24 cellular contexts compared by ENCODE assay signal in the genomic region with DNA sequence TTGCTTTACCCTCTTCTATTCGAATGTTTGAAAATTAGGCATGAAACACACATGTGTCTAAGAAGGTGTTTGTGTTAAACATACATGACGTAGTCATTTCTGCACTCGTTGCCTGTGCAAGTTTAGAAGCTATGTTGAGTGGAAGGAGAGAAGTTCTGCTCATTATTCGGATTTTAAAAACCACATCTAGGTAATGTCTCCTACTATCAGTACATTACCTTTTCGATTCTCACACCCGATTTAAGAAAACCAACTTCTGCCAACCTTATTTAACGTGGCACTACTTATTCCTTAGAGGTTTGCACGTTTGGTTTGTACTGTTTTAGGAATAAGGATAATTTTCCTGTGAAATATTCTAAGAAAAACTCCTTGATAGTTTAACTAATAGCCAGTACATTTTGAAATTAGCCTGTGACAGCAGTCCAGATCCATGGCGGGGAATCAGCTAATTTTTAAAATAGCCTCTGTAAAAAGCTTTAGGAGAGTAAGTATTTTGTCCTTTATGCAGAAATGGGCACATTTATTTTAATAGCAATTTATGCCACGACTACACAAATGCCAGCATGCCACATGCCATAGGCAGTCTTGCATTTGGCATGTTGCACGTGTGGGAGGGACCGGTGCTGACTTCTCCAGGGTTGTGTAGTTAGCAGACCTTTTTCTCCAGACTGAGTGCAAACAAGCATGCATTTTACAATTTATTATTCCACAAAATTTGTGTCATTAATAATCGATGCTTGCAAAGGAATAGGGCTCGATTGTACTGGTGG. TPM values are rescaled to one million over a fixed set of nuclear protein-coding genes. Genes with fewer than 3 reads are reported as not detected.
DNase-seq lines count a peak whose midpoint lies in the region; ATAC-seq and TF ChIP-seq lines count a peak whose summit lies in the region.
"Had no signal": no experiment of that assay in that cellular context is flagged by ENCODE, and none has a peak within 500 bp of the region (broad histone marks: within the 10 kb centered on the region; RNA-seq: fewer than 3 reads in every experiment).

No MANE protein-coding gene starts in this region.

- in situ Hi-C loops in astrocyte of the cerebellum (cut with HindIII; ENCODE audit: low sequenced_read_pairs), result no loop called here

- no peak overlapping the region for H2BK5ac ChIP-seq in H9 (ENCODE audit: insufficient read length, low read length)

- peaks cover 2% of the 10 kb centered on the region for H4K20me1 ChIP-seq in H9 (ENCODE audit: control insufficient read depth, insufficient read depth, insufficient read length)

- TF ChIP-seq CTCF in H9 (conservative IDR thresholded peaks at IDR 0.05), result no peak
- no peak for TF ChIP-seq CTCF in astrocyte of the cerebellum (IDR thresholded peaks at IDR 0.05; ENCODE audit: low read depth, low read length, missing control alignments)
- no peak for TF ChIP-seq CTCF in psoas muscle (IDR thresholded peaks at IDR 0.05)

- peak overlapping the region; percentile 9 for H3K4me3 ChIP-seq in astrocyte of the cerebellum (ENCODE audit: low read depth, low read length)
- peak overlapping the region; percentile 52 for H3K4me3 ChIP-seq in iPS-20b (ENCODE audit: low read length)
- H3K4me3 ChIP-seq in psoas muscle, result peak overlapping the region; percentile 78
- H3K4me3 ChIP-seq: K562, SJCRH30 had no signal

- no peak overlapping the region for H3K27ac Mint-ChIP-seq in H9
- H3K27ac Mint-ChIP-seq: activated B cell treated with CpG ODN at 0.5 μM for 24 hours; activated CD8-positive, alpha-beta T cell treated with anti-CD3 and anti-CD28 coated beads, Interleukin-2, amount 10 ng/mL, durations not matched to agents 7 days and 5 days; activated T-cell treated with anti-CD3 and anti-CD28 coated beads, Interleukin-2, amount 50 U/mL, for 72 hours; memory B cell; natural killer cell had no signal

- no peak for ATAC-seq in psoas muscle
- ATAC-seq in GM21786 (IDR thresholded peaks at IDR 0.05; ENCODE audit: unreplicated experiment), result no peak
- ATAC-seq: activated CD8-positive, alpha-beta T cell treated with anti-CD3 and anti-CD28 coated beads, Interleukin-2, amount 10 ng/mL, durations not matched to agents 7 days and 5 days; activated T-cell treated with anti-CD3 and anti-CD28 coated beads, Interleukin-2, amount 50 U/mL, for 72 hours; K562; natural killer cell had no signal

- H3K9me3 ChIP-seq in H9 (ENCODE audit: control insufficient read depth, low read depth, low read length) (no peaks in the 10 kb centered on the region), iPS-20b (ENCODE audit: insufficient read depth, low read depth, low read length) (peaks cover 8% of the 10 kb centered on the region; the same call in 1 of the 2 replicates), psoas muscle (no peaks in the 10 kb centered on the region)
- H3K9me3 ChIP-seq: SJCRH30 had no signal

- peaks cover 92% of the 10 kb centered on the region for H3K27me3 Mint-ChIP-seq in H9 (ENCODE audit: low read depth)

- DNase-seq in H9, result no peak
- no peak for DNase-seq in astrocyte of the cerebellum (ENCODE audit: low read depth)
- peak in 1 of 2 donors; percentile 21 for DNase-seq in psoas muscle
- no peak for DNase-seq in HK-2 (ENCODE audit: unreplicated experiment)
- no peak for DNase-seq in HuH-7 (ENCODE audit: low spot score)
- DNase-seq in cerebellar cortex (ENCODE audit: low spot score), result no peak
- DNase-seq: activated B cell treated with CpG ODN at 0.5 μM for 24 hours; activated CD8-positive, alpha-beta T cell treated with anti-CD3 and anti-CD28 coated beads, Interleukin-2, amount 10 ng/mL, durations not matched to agents 7 days and 5 days; activated T-cell treated with anti-CD3 and anti-CD28 coated beads, Interleukin-2, amount 50 U/mL, for 72 hours; cerebellar nuclear complex; EL; foreskin melanocyte; natural killer cell; NCI-H1092 treated with DMSO at 0.1 percent for 48 hours; NCI-H69; OCI-M1; SJCRH30; stimulated activated CD4-positive, alpha-beta T cell treated with anti-CD3 and anti-CD28 coated beads, Interleukin-15, amount 100 ng/mL, for 24 hours; stimulated activated naive CD4-positive, alpha-beta T cell treated with Interleukin-2 at 50 U/mL for 16 hours had no signal

- H3K27ac ChIP-seq in H9 (ENCODE audit: insufficient read length, low read depth, low read length), result no peak overlapping the region
- H3K27ac ChIP-seq in iPS-20b (ENCODE audit: low read length), result no peak overlapping the region
- no peak overlapping the region for H3K27ac ChIP-seq in psoas muscle
- H3K27ac ChIP-seq: SJCRH30 had no signal

- no peaks in the 10 kb centered on the region for H3K36me3 Mint-ChIP-seq in H9 (ENCODE audit: insufficient read depth in 1 of 3, low read depth in 3 of 3)
- H3K36me3 Mint-ChIP-seq: memory B cell, natural killer cell had no signal

- no peak overlapping the region for H2BK12ac ChIP-seq in H9 (ENCODE audit: insufficient read length, low read depth, low read length)

- H4K8ac ChIP-seq in H9 (replicated peaks; ENCODE audit: insufficient read length, low read depth, low read length), result no peak overlapping the region

- no peak overlapping the region for H3K4ac ChIP-seq in H9 (ENCODE audit: low read depth, low read length)

- peaks cover 6% of the 10 kb centered on the region for H3K23me2 ChIP-seq in H9 (ENCODE audit: insufficient read length, low read depth, low read length, poor library complexity, severe bottlenecking)

- no peak overlapping the region for H2BK120ac ChIP-seq in H9 (ENCODE audit: low read depth, low read length, poor library complexity, severe bottlenecking)

- peak overlapping the region; percentile 19 for H3K4me2 ChIP-seq in H9 (ENCODE audit: insufficient read depth, insufficient read length, low read length)

- intact Hi-C loops in psoas muscle (cut with DNase I), result no loop called here

- H3K79me1 ChIP-seq in H9 (ENCODE audit: insufficient read depth, low read depth, low read length, poor library complexity, severe bottlenecking), result no peaks in the 10 kb centered on the region

- WGBS in H9 (ENCODE audit: extremely low coverage, insufficient read length, low lambda C conversion rate), result no CpG with 5 or more reads among the region's 14 CpGs
- WGBS in psoas muscle, 3 donors, result 91 to 93% (median 92%) methylated on average over 14 of the region's 14 CpGs

- no peak overlapping the region for H2AK5ac ChIP-seq in H9 (ENCODE audit: insufficient read length, low read length)

- peaks cover 3 to 26% of the 10 kb centered on the region in 2 experiments; a peak in 3 of 4 replicates for H3K4me1 Mint-ChIP-seq in H9

- no peak overlapping the region for H3K56ac ChIP-seq in H9 (ENCODE audit: insufficient read length, low read depth, low read length)

- no peak overlapping the region for H4K5ac ChIP-seq in H9 (ENCODE audit: insufficient read length, low read depth, low read length)

- no peak overlapping the region for H3K9ac ChIP-seq in H9 (ENCODE audit: extremely low read depth, insufficient read length, low read length)
- H3K9ac ChIP-seq in iPS-20b (ENCODE audit: low read depth, low read length), result no peak overlapping the region

- H3K79me2 ChIP-seq in H9 (ENCODE audit: insufficient read depth, low read length), result no peaks in the 10 kb centered on the region

- H3K9me3 Mint-ChIP-seq in H9, result peaks cover 0 to 4% of the 10 kb centered on the region in 2 experiments; a peak in 3 of 5 replicates
- H3K9me3 Mint-ChIP-seq: activated B cell treated with CpG ODN at 0.5 μM for 24 hours; activated T-cell treated with anti-CD3 and anti-CD28 coated beads, Interleukin-2, amount 50 U/mL, for 72 hours; memory B cell; natural killer cell had no signal

- no peak overlapping the region for H2AFZ ChIP-seq in H9 (ENCODE audit: low read length)

- H3K4me1 ChIP-seq in H9 (ENCODE audit: insufficient read depth, low read length), result no peaks in the 10 kb centered on the region; the same call in 1 of the 2 replicates
- H3K4me1 ChIP-seq in iPS-20b (ENCODE audit: insufficient read depth, low read length), result no peaks in the 10 kb centered on the region
- peaks cover 4% of the 10 kb centered on the region for H3K4me1 ChIP-seq in psoas muscle
- H3K4me1 ChIP-seq: SJCRH30 had no signal

- no peak overlapping the region for H2BK15ac ChIP-seq in H9 (ENCODE audit: low read depth, low read length)

- H2BK20ac ChIP-seq in H9 (ENCODE audit: low read depth, low read length, poor library complexity, severe bottlenecking), result no peak overlapping the region

- H4K91ac ChIP-seq in H9 (ENCODE audit: insufficient read length, low read depth, low read length), result no peak overlapping the region

- no peaks in the 10 kb centered on the region for H3K36me3 ChIP-seq in iPS-20b (ENCODE audit: insufficient read depth, low read depth, low read length)
- no peaks in the 10 kb centered on the region for H3K36me3 ChIP-seq in psoas muscle (ENCODE audit: insufficient read depth in 1 of 2, low read depth in 1 of 2)
- H3K36me3 ChIP-seq: SJCRH30 had no signal

- H3K18ac ChIP-seq in H9 (ENCODE audit: insufficient read length, low read depth, low read length), result no peak overlapping the region

- no peak overlapping the region for H3T11ph ChIP-seq in H9 (ENCODE audit: low read length)

- no peak overlapping the region for H3K23ac ChIP-seq in H9 (ENCODE audit: insufficient read length, low read depth, low read length)

- H3K27me3 ChIP-seq in H9 (ENCODE audit: insufficient read depth, low read length), result peaks cover 87% of the 10 kb centered on the region
- H3K27me3 ChIP-seq in iPS-20b (ENCODE audit: insufficient read depth, low read length), result peaks cover 100% of the 10 kb centered on the region
- H3K27me3 ChIP-seq in psoas muscle (ENCODE audit: insufficient read depth in 3 of 3, low read length in 2 of 3), result peaks cover 0 to 88% (median 38%) of the 10 kb centered on the region in 3 donors
- H3K27me3 ChIP-seq: SJCRH30 had no signal

- peak overlapping the region in 1 of 2 experiments; percentile 66; a peak in 2 of 5 replicates for H3K4me3 Mint-ChIP-seq in H9
- H3K4me3 Mint-ChIP-seq: activated B cell treated with CpG ODN at 0.5 μM for 24 hours; activated CD8-positive, alpha-beta T cell treated with anti-CD3 and anti-CD28 coated beads, Interleukin-2, amount 10 ng/mL, durations not matched to agents 7 days and 5 days; activated T-cell treated with anti-CD3 and anti-CD28 coated beads, Interleukin-2, amount 50 U/mL, for 72 hours; memory B cell; natural killer cell had no signal

- H3K14ac ChIP-seq in H9 (ENCODE audit: insufficient read depth, low read length), result no peak overlapping the region

RNA-seq across cellular contexts. Expression of gene FOXC1, which starts 6.1 kb away (rescaled TPM):
- total RNA-seq in H9 (2021), result 0.04 TPM in 1 of 2 replicates, not detected in the other
- 1 to 10 TPM; 1.5 to 2.7 (median 2.0) TPM for total RNA-seq in psoas muscle
- polyA plus RNA-seq in psoas muscle, result 1 to 10 TPM in 2 of 3 donors, under 1 TPM in 1; 0.90 to 1.3 (median 1.1) TPM
- total RNA-seq: activated CD8-positive, alpha-beta T cell treated with anti-CD3 and anti-CD28 coated beads, Interleukin-2, amount 10 ng/mL, durations not matched to agents 7 days and 5 days; K562; T-helper 2 cell treated with Interferon-gamma antibody and Interleukin-4, amounts not matched to agents 100 ng/mL and 5 ng/mL, for 36 hours had no signal
- polyA plus RNA-seq: K562 had no signal

Comparison
In these comparisons a context has a peak if more than half of its experiments do, and no peak if none do; other contexts are left out.
1. H3K4me3 ChIP-seq: peak in every context shown above with its lines; median percentile 78 in psoas muscle; 52 in iPS-20b; 9 in astrocyte of the cerebellum.